In the genomic region with DNA sequence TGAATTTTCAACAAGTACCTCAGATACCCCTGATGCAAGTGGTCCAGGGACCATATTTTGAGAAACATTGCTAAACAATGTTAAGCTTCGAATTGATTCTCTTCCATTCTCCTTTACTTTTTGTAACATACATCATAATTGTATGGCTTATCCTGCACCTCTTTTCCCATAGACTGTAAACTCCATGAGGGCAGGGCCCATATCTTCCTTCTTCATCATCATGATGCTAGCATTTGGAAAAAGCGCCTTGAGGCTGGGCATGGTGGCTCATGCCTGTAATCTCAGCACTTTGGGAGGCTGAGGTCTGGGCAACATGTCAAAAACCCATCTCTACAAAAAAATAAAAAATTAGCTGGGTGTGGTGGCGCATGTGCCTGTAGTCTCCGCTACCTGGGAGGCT, we compare ENCODE assay signal across 32 cellular contexts. TPM values are rescaled to one million over a fixed set of nuclear protein-coding genes. Genes with fewer than 3 reads are reported as not detected.
"Had no signal": no experiment of that assay in that cellular context is flagged by ENCODE, and none has a peak within 500 bp of the region (broad histone marks: within the 10 kb centered on the region; RNA-seq: fewer than 3 reads in every experiment).

No MANE protein-coding gene starts in this region.

- H3K36me3 ChIP-seq: adrenal gland, ascending aorta, brain microvascular endothelial cell, breast epithelium, cardiac muscle cell had no signal

- ATAC-seq: activated T-cell treated with anti-CD3 and anti-CD28 coated beads, Interleukin-2, amount 50 U/mL, for 4 hours; body of pancreas had no signal

- DNase-seq: activated effector memory CD4-positive, alpha-beta T cell treated with anti-CD3 and anti-CD28 coated beads, Interleukin-2, amount 50 U/mL, for 16 hours; activated effector memory CD4-positive, alpha-beta T cell treated with Interleukin-2 at 50 U/mL for 16 hours; activated gamma-delta T cell; activated gamma-delta T cell treated with Interleukin-2 at 50 U/mL for 16 hours; activated naive CD4-positive, alpha-beta T cell; activated naive CD4-positive, alpha-beta T cell treated with anti-CD3 and anti-CD28 coated beads for 36 hours; activated naive CD4-positive, alpha-beta T cell treated with anti-CD3 and anti-CD28 coated beads, Interleukin-2, amount 10 ng/mL, durations not matched to agents 7 days and 5 days; activated naive CD4-positive, alpha-beta T cell treated with anti-CD3 and anti-CD28 coated beads, Interleukin-2, amount 50 U/mL, for 16 hours; activated naive CD4-positive, alpha-beta T cell treated with Interleukin-2 at 50 U/mL for 16 hours; activated naive CD8-positive, alpha-beta T cell treated with anti-CD3 and anti-CD28 coated beads for 36 hours; activated naive CD8-positive, alpha-beta T cell treated with anti-CD3 and anti-CD28 coated beads, Interleukin-2, amount 10 ng/mL, durations not matched to agents 7 days and 5 days; activated naive CD8-positive, alpha-beta T cell treated with anti-CD3 and anti-CD28 coated beads, Interleukin-2, amount 50 U/mL, for 24 hours; activated T-cell treated with anti-CD3 and anti-CD28 coated beads, Interleukin-2, amount 50 U/mL, for 4 hours; activated T-cell treated with anti-CD3 and anti-CD28 coated beads, Interleukin-2, amount 50 U/mL, for 48 hours; activated T-cell treated with anti-CD3 and anti-CD28 coated beads, Interleukin-2, amount 50 U/mL, for 72 hours; adrenal gland; amniotic stem cell; amygdala; anterior cingulate cortex; aorta; body of pancreas; caudate nucleus; central memory CD4-positive, alpha-beta T cell; cerebellar nuclear complex had no signal

- H3K9me3 ChIP-seq: adrenal gland, ascending aorta, body of pancreas, breast epithelium had no signal

- H3K27ac ChIP-seq: adrenal gland, ascending aorta, body of pancreas, brain microvascular endothelial cell, cardiac muscle cell had no signal

- H3K27me3 ChIP-seq: adrenal gland, ascending aorta, body of pancreas, brain microvascular endothelial cell had no signal

- FAIRE-seq: astrocyte, bronchial epithelial cell had no signal

- H3K4me3 ChIP-seq: adrenal gland, ascending aorta, body of pancreas, breast epithelium, cardiac muscle cell had no signal

RNA-seq across cellular contexts. Expression of gene PCDH1, which starts 31.0 kb away (rescaled TPM):
- total RNA-seq: activated naive CD4-positive, alpha-beta T cell treated with anti-CD3 and anti-CD28 coated beads for 36 hours; activated naive CD8-positive, alpha-beta T cell treated with anti-CD3 and anti-CD28 coated beads for 36 hours; activated naive CD8-positive, alpha-beta T cell treated with anti-CD3 and anti-CD28 coated beads, Interleukin-2, amount 10 ng/mL, durations not matched to agents 7 days and 5 days; activated T-helper 1 cell treated with anti-CD3 and anti-CD28 coated beads, Interleukin-12 subunit alpha, Interleukin-12 subunit beta, Interleukin-2, Interleukin-4 antibody, amounts not matched to agents 30 ng/mL and 10 ng/mL and 1 ng/mL, durations not matched to agents 14 hours and 24 hours and 36 hours; activated T-helper 2 cell treated with anti-CD3 and anti-CD28 coated beads, Interferon-gamma antibody, Interleukin-2, Interleukin-4, amounts not matched to agents 10 μg/mL and 5 μg/mL and 100 μg/mL, durations not matched to agents 14 hours and 24 hours and 36 hours had no signal
